ENCODE assay signal across 9 cellular contexts in genomic region chr2:216057688-216058193, GRCh38. TPM values are rescaled to one million over a fixed set of nuclear protein-coding genes. Genes with fewer than 3 reads are reported as not detected.
DNase-seq lines count a peak whose midpoint lies in the region; ATAC-seq and TF ChIP-seq lines count a peak whose summit lies in the region.
"Had no signal": no experiment of that assay in that cellular context is flagged by ENCODE, and none has a peak within 500 bp of the region (broad histone marks: within the 10 kb centered on the region; RNA-seq: fewer than 3 reads in every experiment).

No MANE protein-coding gene starts in this region.

- ATAC-seq in GM18505 (IDR thresholded peaks at IDR 0.05; ENCODE audit: unreplicated experiment) (peak; percentile 83), HG02763 (IDR thresholded peaks at IDR 0.05; ENCODE audit: unreplicated experiment) (peak; percentile 89), Panc1 (peak; percentile 38; the same call in 1 of the 2 replicates)

- 21 to 55% (median 35%) methylated on average over 7 of the region's 7 CpGs for WGBS in stomach, 5 donors

- H3K4me3 ChIP-seq in Panc1 (ENCODE audit: low read depth in 2 of 2, low read length in 2 of 2): no peak overlapping the region
- H3K4me3 ChIP-seq in mononuclear cell (ENCODE audit: low read length): peak overlapping the region; percentile 3
- H3K4me3 ChIP-seq in stomach: peak overlapping the region in 2 of 4 donors; percentile 7 to 15

- no peaks in the 10 kb centered on the region for H3K9me3 ChIP-seq in Panc1 (ENCODE audit: control insufficient read depth, insufficient read depth, low read depth, low read length)
- no peaks in the 10 kb centered on the region for H3K9me3 ChIP-seq in mononuclear cell (ENCODE audit: low read depth, low read length)
- H3K9me3 ChIP-seq in stomach: no peaks in the 10 kb centered on the region

- H3K4me1 ChIP-seq in Panc1 (ENCODE audit: control insufficient read depth, insufficient read depth, low read length) (no peaks in the 10 kb centered on the region), mononuclear cell (ENCODE audit: insufficient read depth, low read length) (peaks cover 11% of the 10 kb centered on the region), stomach (peaks cover 7 to 21% (median 16%) of the 10 kb centered on the region in 4 donors)

- peaks cover 39% of the 10 kb centered on the region for H3K36me3 Mint-ChIP-seq in activated naive CD4-positive, alpha-beta T cell treated with anti-CD3 and anti-CD28 coated beads, Interleukin-2, amount 10 ng/mL, durations not matched to agents 7 days and 5 days

- no peak for TF ChIP-seq EP300 in stomach (IDR thresholded peaks at IDR 0.05)

- peak overlapping the region; percentile 68 for H3K4me3 Mint-ChIP-seq in activated naive CD4-positive, alpha-beta T cell treated with anti-CD3 and anti-CD28 coated beads, Interleukin-2, amount 10 ng/mL, durations not matched to agents 7 days and 5 days

- H3K27ac Mint-ChIP-seq in activated naive CD4-positive, alpha-beta T cell treated with anti-CD3 and anti-CD28 coated beads, Interleukin-2, amount 10 ng/mL, durations not matched to agents 7 days and 5 days: peak overlapping the region; percentile 97

- no peak overlapping the region for H3K27ac ChIP-seq in Panc1 (ENCODE audit: low read length)
- peak overlapping the region; percentile 9 to 82 (median 69) for H3K27ac ChIP-seq in stomach
- H3K27ac ChIP-seq: VCaP had no signal

- no TSS peak for BruUV-seq in Panc1 (replicated peaks; lab: Mats Ljungman, UMichigan)

- H3K36me3 ChIP-seq in Panc1 (ENCODE audit: control insufficient read depth, insufficient read depth, low read length): no peaks in the 10 kb centered on the region; the same call in none of the 2 replicates
- peaks cover 0 to 17% (median 9%) of the 10 kb centered on the region in 4 donors for H3K36me3 ChIP-seq in stomach

- peak; percentile 66 for TF ChIP-seq POLR2A in GM18505 (IDR thresholded peaks at IDR 0.05; ENCODE audit: borderline replicate concordance, extremely low read depth, insufficient read depth, insufficient read length)
- no peak for TF ChIP-seq POLR2A in stomach (IDR thresholded peaks at IDR 0.05)

- DNase-seq in Panc1 (ENCODE audit: low read depth, low spot score) (no peak), stomach (peak; percentile 40), RKO (ENCODE audit: low spot score) (no peak), RPMI8226 (no peak)
- peak; percentile 78 for DNase-seq in activated naive CD4-positive, alpha-beta T cell treated with anti-CD3 and anti-CD28 coated beads, Interleukin-2, amount 10 ng/mL, durations not matched to agents 7 days and 5 days

- CTCF ChIA-PET in Panc1 (lab: Charles Lee): interaction anchor here (0.6 to 0.7 kb wide), 2 partner anchors 9 to 1851 kb away, joined by 3 read pairs; no protein-coding TSS in a partner anchor
- CTCF ChIA-PET in activated naive CD4-positive, alpha-beta T cell treated with anti-CD3 and anti-CD28 coated beads, Interleukin-2, amount 10 ng/mL, durations not matched to agents 7 days and 5 days (lab: Charles Lee): interaction anchor here (0.6 to 2.4 kb wide), 7 partner anchors 9 to 50 kb away, joined by 3 to 25 read pairs (median 3); no protein-coding TSS in a partner anchor

- POLR2A ChIA-PET in Panc1 (lab: Charles Lee): no interaction called here

- in situ Hi-C loops in Panc1 (cut with HindIII; ENCODE audit: low pct_unique_long_range_greater_than_20kb, low sequenced_read_pairs): no loop called here

- intact Hi-C loops in Panc1 (cut with micrococcal nuclease; ENCODE audit: unreplicated experiment): no loop called here
- intact Hi-C loops in stomach (cut with DNase I; ENCODE audit: low total_unique reads): no loop called here

- no peaks in the 10 kb centered on the region for H3K9me3 Mint-ChIP-seq in activated naive CD4-positive, alpha-beta T cell treated with anti-CD3 and anti-CD28 coated beads, Interleukin-2, amount 10 ng/mL, durations not matched to agents 7 days and 5 days

- TF ChIP-seq CTCF in Panc1 (IDR thresholded peaks at IDR 0.05) (no peak), stomach (IDR thresholded peaks at IDR 0.05) (no peak)

- H3K27me3 ChIP-seq in Panc1 (ENCODE audit: control insufficient read depth, insufficient read depth, low read length) (no peaks in the 10 kb centered on the region), mononuclear cell (ENCODE audit: insufficient read depth, low read length) (no peaks in the 10 kb centered on the region), stomach (no peaks in the 10 kb centered on the region)

- H3K27me3 Mint-ChIP-seq in activated naive CD4-positive, alpha-beta T cell treated with anti-CD3 and anti-CD28 coated beads, Interleukin-2, amount 10 ng/mL, durations not matched to agents 7 days and 5 days: no peaks in the 10 kb centered on the region

- peaks cover 37% of the 10 kb centered on the region for H3K4me1 Mint-ChIP-seq in activated naive CD4-positive, alpha-beta T cell treated with anti-CD3 and anti-CD28 coated beads, Interleukin-2, amount 10 ng/mL, durations not matched to agents 7 days and 5 days

RNA-seq across cellular contexts. Expression of gene PECR, which starts 23.9 kb away (rescaled TPM):
- total RNA-seq in Panc1 (2021; ENCODE audit: unreplicated experiment): 16.5 TPM
- 19.2 TPM for polyA plus RNA-seq in Panc1 (2012; ENCODE audit: insufficient read length)
- 8.1 TPM for total RNA-seq in mononuclear cell
- 10 to 100 TPM in 2 of 5 donors, 1 to 10 TPM in 2, not detected in 1; 6.1 to 71.8 (median 8.3) TPM for total RNA-seq in stomach
- 1 to 10 TPM; 4.1 to 7.8 (median 4.9) TPM for polyA plus RNA-seq in stomach

RNA-seq across cellular contexts. Expression of gene TMEM169, which starts 24.0 kb away (rescaled TPM):
- 0.74 TPM for total RNA-seq in Panc1 (2021; ENCODE audit: unreplicated experiment)
- polyA plus RNA-seq in Panc1 (2012; ENCODE audit: insufficient read length): 1.6 TPM
- total RNA-seq in mononuclear cell: 0.42 TPM
- total RNA-seq in stomach: 1 to 10 TPM in 1 of 5 donors, under 1 TPM in 2, not detected in 2; 0.55 to 2.8 (median 0.89) TPM
- polyA plus RNA-seq in stomach: under 1 TPM in 2 of 3 donors, not detected in 1; 0.05 to 0.37 TPM

RNA-seq across cellular contexts. Expression of gene MREG, which starts 44.4 kb away (rescaled TPM):
- total RNA-seq in Panc1 (2021; ENCODE audit: unreplicated experiment) (19.2 TPM), mononuclear cell (1.9 TPM), stomach (10 to 100 TPM in 1 of 5 donors, 1 to 10 TPM in 4; 2.2 to 21.7 (median 5.5) TPM)
- polyA plus RNA-seq in Panc1 (2012; ENCODE audit: insufficient read length): 10.7 TPM
- polyA plus RNA-seq in stomach: 1 to 10 TPM; 2.6 to 7.3 (median 2.6) TPM

RNA-seq across cellular contexts. Expression of gene XRCC5, which starts 51.4 kb away (rescaled TPM):
- total RNA-seq in Panc1 (2021; ENCODE audit: unreplicated experiment) (322 TPM), mononuclear cell (132 TPM), stomach (100 to 1,000 TPM in 3 of 5 donors, 10 to 100 TPM in 2; 80.4 to 302 (median 172) TPM)
- polyA plus RNA-seq in Panc1 (2012; ENCODE audit: insufficient read length): 173 TPM
- 100 to 1,000 TPM in 1 of 3 donors, 10 to 100 TPM in 2; 70.2 to 101 (median 75.1) TPM for polyA plus RNA-seq in stomach

Comparison
In these comparisons a context has a peak if more than half of its experiments do, and no peak if none do; other contexts are left out.
1. ATAC-seq: peak in every context shown above with its lines; median percentile 89 in HG02763; 83 in GM18505; 38 in Panc1.
2. DNase-seq: peak in activated naive CD4-positive, alpha-beta T cell treated with anti-CD3 and anti-CD28 coated beads, Interleukin-2, amount 10 ng/mL, durations not matched to agents 7 days and 5 days (single experiment) and stomach (single experiment); none in Panc1 (single experiment), RKO (single experiment) and RPMI8226 (single experiment).